8 cellular contexts compared by ENCODE assay signal in the genomic region with DNA sequence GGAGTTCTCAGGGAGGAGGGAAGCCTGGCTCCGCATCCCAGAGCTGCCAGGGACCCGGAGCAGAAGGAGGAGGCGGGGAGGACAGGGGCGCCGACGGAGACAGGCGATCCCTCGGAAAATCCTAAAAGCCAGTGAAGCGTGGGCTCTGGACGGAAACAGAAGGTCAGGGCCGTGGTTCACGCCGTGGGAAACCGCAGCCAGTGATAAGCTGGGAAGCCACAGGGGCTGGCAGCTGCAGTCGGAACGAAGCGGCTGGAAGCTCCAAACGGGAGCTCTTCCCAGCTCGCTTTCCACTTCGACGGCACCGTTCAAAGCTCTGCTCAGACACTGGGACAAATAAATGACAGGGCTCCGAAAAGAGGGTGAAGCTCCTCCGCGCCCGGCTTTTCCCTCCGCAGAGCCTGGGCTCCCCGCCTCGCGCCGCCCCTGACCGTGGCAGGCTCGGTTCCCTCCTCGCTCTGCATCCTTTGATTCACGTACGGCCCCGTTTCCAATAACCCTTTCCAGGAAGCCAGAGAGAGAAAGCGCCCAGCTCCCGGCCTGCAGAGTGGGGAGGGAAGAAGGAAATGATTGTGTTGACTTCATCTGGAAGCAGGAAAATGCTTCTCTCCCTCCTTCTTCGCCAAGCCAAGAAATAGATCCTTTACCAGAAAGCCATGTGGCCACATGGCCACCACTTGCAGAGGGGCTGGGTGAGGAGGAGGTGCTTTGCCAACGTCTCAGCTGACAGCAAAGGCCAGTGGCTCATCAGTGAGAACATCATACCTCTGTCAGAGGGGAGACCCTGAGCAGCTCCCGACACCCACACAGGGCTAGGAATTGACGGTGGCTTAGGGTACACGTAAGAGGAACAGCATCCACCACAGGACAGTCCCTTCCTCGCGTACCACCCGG.
A peak's percentile ranks its signal among the peaks of the same experiment; 100 is the strongest.
DNase-seq lines count a peak whose midpoint lies in the region; TF ChIP-seq lines count a peak whose summit lies in the region.

No MANE protein-coding gene starts in this region.

- H3K9me3 ChIP-seq in effector memory CD4-positive, alpha-beta T cell (ENCODE audit: control insufficient read depth, low read length), result no peaks in the 10 kb centered on the region

- no peaks in the 10 kb centered on the region for H3K36me3 ChIP-seq in effector memory CD4-positive, alpha-beta T cell (ENCODE audit: control insufficient read depth, insufficient read depth, low read length)

- peaks cover 17% of the 10 kb centered on the region for H3K27me3 ChIP-seq in HL-60 (ENCODE audit: insufficient read depth, poor library complexity, severe bottlenecking)
- H3K27me3 ChIP-seq in effector memory CD4-positive, alpha-beta T cell (replicated peaks; ENCODE audit: control insufficient read depth, insufficient read depth, low read length, poor library complexity, severe bottlenecking), result peaks cover 13% of the 10 kb centered on the region

- no peak for TF ChIP-seq CTCF in HL-60 (IDR thresholded peaks at IDR 0.05; ENCODE audit: insufficient read depth, low read length)

- H3K4me3 ChIP-seq in HL-60 (replicated peaks; ENCODE audit: insufficient read depth, low read length) (peak overlapping the region; percentile 19), skin epidermis (peak overlapping the region; percentile 4 to 38 (median 21))
- H3K4me3 ChIP-seq in effector memory CD4-positive, alpha-beta T cell (ENCODE audit: insufficient read depth, low read depth, low read length, poor library complexity, severe bottlenecking), result no peak overlapping the region

- H3K27ac ChIP-seq in HL-60 (replicated peaks), result no peak overlapping the region
- H3K27ac ChIP-seq in skin epidermis, result peak overlapping the region in 5 of 21 experiments; percentile 3 to 29 (median 7)
- no peak overlapping the region for H3K27ac ChIP-seq in effector memory CD4-positive, alpha-beta T cell (ENCODE audit: insufficient read depth, low read length, poor library complexity, severe bottlenecking)

- H3K4me1 ChIP-seq in effector memory CD4-positive, alpha-beta T cell (ENCODE audit: control insufficient read depth, insufficient read depth, low read length, poor library complexity, severe bottlenecking), result peaks cover 12% of the 10 kb centered on the region

- DNase-seq in AG08396 (ENCODE audit: low spot score) (peak; percentile 27), HL-60 (ENCODE audit: low read depth in 1 of 2, low spot score in 1 of 2) (no peak), amniotic epithelial cell (ENCODE audit: low read depth) (peak; percentile 66), iPS-NIHi11 (ENCODE audit: low spot score) (peak; percentile 40), NCI-H146 (lab: John Stamatoyannopoulos, UW) (no peak), SHP77 (lab: John Stamatoyannopoulos, UW) (no peak)
- no peak for DNase-seq in effector memory CD4-positive, alpha-beta T cell

Comparison
In these comparisons a context has a peak if more than half of its experiments do, and no peak if none do; other contexts are left out.
1. DNase-seq: peak in AG08396 (single experiment), amniotic epithelial cell (single experiment) and iPS-NIHi11 (single experiment); none in HL-60 (0 of 2), NCI-H146 (single experiment), effector memory CD4-positive, alpha-beta T cell (0 of 3) and SHP77 (0 of 2).